ENCODE assay signal across 8 cellular contexts in the genomic region with DNA sequence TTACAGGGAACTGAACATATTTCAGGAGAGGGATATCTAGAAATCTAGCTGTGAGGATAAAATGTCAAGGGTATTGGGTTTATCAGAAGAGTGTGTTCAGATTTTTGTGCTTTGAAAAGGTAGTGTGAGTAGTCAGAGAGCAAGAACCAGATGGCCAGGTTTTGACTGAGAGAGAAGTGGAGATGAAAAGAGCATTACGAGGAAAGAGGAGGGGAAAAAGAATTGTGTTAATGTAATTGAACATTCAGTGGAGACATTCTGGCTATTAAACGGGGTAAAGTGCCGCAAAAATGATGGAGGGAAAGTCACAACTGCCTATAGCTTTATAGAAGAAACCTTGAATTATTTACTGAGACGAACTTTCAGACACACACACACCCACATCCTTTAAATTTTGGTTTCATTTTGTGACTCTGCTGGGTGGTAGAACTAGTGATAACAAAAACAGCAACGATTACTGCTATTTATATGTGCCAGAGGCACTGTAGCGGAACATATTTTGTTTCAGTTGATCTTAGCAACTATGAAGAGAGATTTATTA.
DNase-seq lines count a peak whose midpoint lies in the region; ATAC-seq and TF ChIP-seq lines count a peak whose summit lies in the region.

No MANE protein-coding gene starts in this region.

- H3K27ac ChIP-seq in BLaER1 treated with 17β-estradiol and CSF1 and Interleukin-3, amounts not matched to agents 10 nM and 100 nM, result peak overlapping the region; percentile 54 to 84 (median 75); a peak in 21 of 22 replicates

- H3K4me3 Mint-ChIP-seq in natural killer cell, result no peak overlapping the region

- ATAC-seq in GM19324 (IDR thresholded peaks at IDR 0.05; ENCODE audit: low FRiP score, unreplicated experiment), result peak; percentile 72
- peak; percentile 70 for ATAC-seq in HG03469 (IDR thresholded peaks at IDR 0.05; ENCODE audit: unreplicated experiment)
- peak; percentile 85 to 94 (median 88) for ATAC-seq in natural killer cell

- H3K36me3 Mint-ChIP-seq in natural killer cell, result no peaks in the 10 kb centered on the region

- H3K4me1 ChIP-seq in BLaER1 treated with 17β-estradiol and CSF1 and Interleukin-3, amounts not matched to agents 10 nM and 100 nM, result peaks cover 21 to 50% (median 42%) of the 10 kb centered on the region in 10 experiments

- DNase-seq in cardiac fibroblast (ENCODE audit: low read depth in 2 of 2) (peak; percentile 26 to 39), natural killer cell (no peak), NCI-H2081 treated with DMSO at 0.1 percent for 48 hours (lab: John Stamatoyannopoulos, UW) (no peak), NCI-H2196 treated with DMSO at 0.1 percent for 48 hours (lab: John Stamatoyannopoulos, UW; ENCODE audit: unreplicated experiment) (no peak), DMS79 treated with DMSO at 0.1 percent for 48 hours (lab: John Stamatoyannopoulos, UW) (no peak)

- H4K20me1 ChIP-seq in BLaER1 treated with 17β-estradiol and CSF1 and Interleukin-3, amounts not matched to agents 10 nM and 100 nM, result no peaks in the 10 kb centered on the region

- peak overlapping the region; percentile 69 to 79 (median 73) for H3K9ac ChIP-seq in BLaER1 treated with 17β-estradiol and CSF1 and Interleukin-3, amounts not matched to agents 10 nM and 100 nM

- peak overlapping the region; percentile 50 to 67 (median 58) for H3K4me3 ChIP-seq in BLaER1 treated with 17β-estradiol and CSF1 and Interleukin-3, amounts not matched to agents 10 nM and 100 nM
- peak overlapping the region in 1 of 2 donors; percentile 39 for H3K4me3 ChIP-seq in cardiac fibroblast (replicated peaks in 1 of 2; ENCODE audit: low read depth in 2 of 2, low read length in 2 of 2)

- intact Hi-C loops in natural killer cell (cut with micrococcal nuclease), result no loop called here

- H3K4me1 Mint-ChIP-seq in natural killer cell, result no peaks in the 10 kb centered on the region

- peaks cover 0 to 7% (median 2%) of the 10 kb centered on the region in 11 experiments; a peak in 10 of 22 replicates for H3K9me3 ChIP-seq in BLaER1 treated with 17β-estradiol and CSF1 and Interleukin-3, amounts not matched to agents 10 nM and 100 nM (replicated peaks in 1 of 11)

- no peaks in the 10 kb centered on the region for H3K9me3 Mint-ChIP-seq in natural killer cell

- peak overlapping the region; percentile 71 to 90 (median 84) for H3K4me2 ChIP-seq in BLaER1 treated with 17β-estradiol and CSF1 and Interleukin-3, amounts not matched to agents 10 nM and 100 nM

- H3K27me3 ChIP-seq in BLaER1 treated with 17β-estradiol and CSF1 and Interleukin-3, amounts not matched to agents 10 nM and 100 nM, result no peaks in the 10 kb centered on the region

- H3K27me3 Mint-ChIP-seq in natural killer cell (ENCODE audit: low read depth in 2 of 2), result no peaks in the 10 kb centered on the region

- TF ChIP-seq CTCF in cardiac fibroblast (IDR thresholded peaks at IDR 0.05; ENCODE audit: low read depth, low read length) (no peak), natural killer cell (IDR thresholded peaks at IDR 0.05) (no peak)

- peaks cover under 1 to 23% (median 6%) of the 10 kb centered on the region in 11 experiments; a peak in 10 of 22 replicates for H3K36me3 ChIP-seq in BLaER1 treated with 17β-estradiol and CSF1 and Interleukin-3, amounts not matched to agents 10 nM and 100 nM

- H3K27ac Mint-ChIP-seq in natural killer cell, result no peak overlapping the region

Comparison
In these comparisons a context has a peak if more than half of its experiments do, and no peak if none do; other contexts are left out.
1. DNase-seq: peak in cardiac fibroblast (2 of 2); none in natural killer cell (single experiment), NCI-H2081 treated with DMSO at 0.1 percent for 48 hours (single experiment), NCI-H2196 treated with DMSO at 0.1 percent for 48 hours (single experiment) and DMS79 treated with DMSO at 0.1 percent for 48 hours (single experiment).
2. Peak in every context shown above with its lines, with median percentiles within 50 percentile points of each other: ATAC-seq.